ENCODE assay signal across 1 cellular context in the genomic region with DNA sequence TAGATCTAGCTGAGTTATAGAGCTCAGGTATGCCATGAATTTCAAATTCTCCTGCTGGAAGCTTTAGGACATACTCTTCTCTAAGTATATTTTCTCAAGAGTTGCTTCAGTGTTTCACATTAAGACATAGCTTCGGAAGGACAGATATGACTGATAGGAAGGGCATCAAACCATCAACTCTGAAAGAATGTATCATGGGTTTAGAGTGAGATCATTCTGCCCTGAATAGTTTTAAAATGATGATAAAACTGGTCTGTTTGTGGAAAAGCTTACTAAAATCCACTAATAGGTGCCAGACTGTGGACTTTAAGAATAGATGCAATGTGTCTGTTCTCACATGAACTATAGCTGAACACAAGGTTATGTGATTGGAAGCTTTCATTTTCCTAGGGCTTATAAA.
TF ChIP-seq lines count a peak whose summit lies in the region.

No MANE protein-coding gene starts in this region.

TF ChIP-seq in IMR-90, 13 proteins besides CTCF, POLR2A, EP300 and RAD21:
- TF ChIP-seq NFE2L2 (IDR thresholded peaks at IDR 0.05; ENCODE audit: low read depth, low read length) (no peak), FOS (IDR thresholded peaks at IDR 0.05; ENCODE audit: low read depth, low read length) (no peak), RFX5 (IDR thresholded peaks at IDR 0.05; ENCODE audit: low read depth, low read length) (no peak), MAFK (IDR thresholded peaks at IDR 0.05; ENCODE audit: low read depth, low read length) (no peak), SMC3 (IDR thresholded peaks at IDR 0.05; ENCODE audit: low read depth, low read length) (no peak)
- TF ChIP-seq, protein P1, sequence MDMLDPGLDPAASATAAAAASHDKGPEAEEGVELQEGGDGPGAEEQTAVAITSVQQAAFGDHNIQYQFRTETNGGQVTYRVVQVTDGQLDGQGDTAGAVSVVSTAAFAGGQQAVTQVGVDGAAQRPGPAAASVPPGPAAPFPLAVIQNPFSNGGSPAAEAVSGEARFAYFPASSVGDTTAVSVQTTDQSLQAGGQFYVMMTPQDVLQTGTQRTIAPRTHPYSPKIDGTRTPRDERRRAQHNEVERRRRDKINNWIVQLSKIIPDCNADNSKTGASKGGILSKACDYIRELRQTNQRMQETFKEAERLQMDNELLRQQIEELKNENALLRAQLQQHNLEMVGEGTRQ (IDR thresholded peaks at IDR 0.05; ENCODE audit: low read depth, low read length): no peak
- TF ChIP-seq, protein P2, sequence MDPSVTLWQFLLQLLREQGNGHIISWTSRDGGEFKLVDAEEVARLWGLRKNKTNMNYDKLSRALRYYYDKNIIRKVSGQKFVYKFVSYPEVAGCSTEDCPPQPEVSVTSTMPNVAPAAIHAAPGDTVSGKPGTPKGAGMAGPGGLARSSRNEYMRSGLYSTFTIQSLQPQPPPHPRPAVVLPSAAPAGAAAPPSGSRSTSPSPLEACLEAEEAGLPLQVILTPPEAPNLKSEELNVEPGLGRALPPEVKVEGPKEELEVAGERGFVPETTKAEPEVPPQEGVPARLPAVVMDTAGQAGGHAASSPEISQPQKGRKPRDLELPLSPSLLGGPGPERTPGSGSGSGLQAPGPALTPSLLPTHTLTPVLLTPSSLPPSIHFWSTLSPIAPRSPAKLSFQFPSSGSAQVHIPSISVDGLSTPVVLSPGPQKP (IDR thresholded peaks at IDR 0.05; ENCODE audit: borderline replicate concordance, low read depth, low read length): no peak
